11 cellular contexts compared by ENCODE assay signal in the genomic region with DNA sequence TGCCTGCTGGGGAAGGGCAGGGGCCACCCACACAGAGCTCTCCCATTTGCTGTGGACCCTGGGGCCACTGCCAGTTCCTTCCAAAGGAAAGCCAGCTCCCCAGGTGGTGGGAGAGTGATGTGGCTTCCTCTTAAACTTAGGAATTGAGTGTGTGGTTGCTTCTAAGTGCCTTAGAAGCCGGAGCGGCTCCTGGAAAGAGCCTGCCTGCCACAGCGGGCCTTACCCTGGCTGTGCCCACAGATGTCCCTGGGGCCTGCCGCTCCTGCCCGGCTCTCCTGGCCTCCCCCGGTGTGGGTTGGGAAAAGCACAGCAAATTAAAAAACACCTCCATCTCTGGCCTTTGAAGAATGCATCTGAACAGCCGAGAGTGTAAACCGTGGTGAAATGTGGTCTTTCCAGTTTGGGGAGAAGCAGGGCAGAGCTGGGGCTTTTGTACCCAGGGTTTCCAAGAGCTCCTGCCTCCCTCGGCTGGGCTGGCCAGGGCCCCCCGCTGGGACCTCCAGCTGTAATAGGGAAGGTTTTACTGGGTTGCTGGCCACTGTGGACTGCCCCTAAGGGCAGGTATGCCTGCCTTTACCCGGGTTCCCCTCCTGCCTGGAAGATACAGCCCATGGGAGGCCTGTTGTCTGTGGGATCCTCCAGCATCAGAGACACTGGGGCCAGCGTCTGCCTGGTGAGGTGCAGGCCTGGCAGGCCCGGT. TPM values are rescaled to one million over a fixed set of nuclear protein-coding genes. Genes with fewer than 3 reads are reported as not detected.
A peak's percentile ranks its signal among the peaks of the same experiment; 100 is the strongest.
DNase-seq lines count a peak whose midpoint lies in the region; ATAC-seq and TF ChIP-seq lines count a peak whose summit lies in the region.
"Had no signal": no experiment of that assay in that cellular context is flagged by ENCODE, and none has a peak within 500 bp of the region (broad histone marks: within the 10 kb centered on the region; RNA-seq: fewer than 3 reads in every experiment).

No MANE protein-coding gene starts in this region.

- H3K27ac ChIP-seq in cardiac muscle cell (peak overlapping the region; percentile 71), vagina (peak overlapping the region; percentile 73)

- DNase-seq in cardiac muscle cell (ENCODE audit: low read depth in 1 of 2, low spot score in 1 of 2) (no peak), left ventricle myocardium superior (no peak), mucosa of descending colon (no peak), vagina (ENCODE audit: extremely low spot score in 2 of 2) (no peak), NCI-H82 treated with DMSO at 0.1 percent for 48 hours (lab: John Stamatoyannopoulos, UW; ENCODE audit: unreplicated experiment) (no peak), NCI-H774 (lab: John Stamatoyannopoulos, UW) (no peak)
- DNase-seq: immature natural killer cell; stimulated activated CD4-positive, alpha-beta T cell treated with anti-CD3 and anti-CD28 coated beads, Interleukin-4, amount 100 ng/mL, for 1 hour had no signal

- intact Hi-C loops in left ventricle myocardium superior (cut with micrococcal nuclease) (no loop called here), mucosa of descending colon (cut with DNase I, micrococcal nuclease) (no loop called here), vagina (cut with DNase I) (no loop called here)

- H3K27ac Mint-ChIP-seq in brain = peak overlapping the region; percentile 49 to 95 (median 91)
- H3K27ac Mint-ChIP-seq: immature natural killer cell had no signal

- H3K36me3 ChIP-seq in cardiac muscle cell (no peaks in the 10 kb centered on the region), mucosa of descending colon (ENCODE audit: low read depth) (no peaks in the 10 kb centered on the region), vagina (no peaks in the 10 kb centered on the region)
- H3K36me3 ChIP-seq: HAP-1 had no signal

- peaks cover 7 to 18% (median 8%) of the 10 kb centered on the region in 5 experiments for H3K9me3 Mint-ChIP-seq in brain
- H3K9me3 Mint-ChIP-seq: immature natural killer cell had no signal

- no peaks in the 10 kb centered on the region for H3K27me3 Mint-ChIP-seq in brain

- no peak for TF ChIP-seq POLR2A in vagina (IDR thresholded peaks at IDR 0.05)

- no peak for TF ChIP-seq CTCF in cardiac muscle cell (IDR thresholded peaks at IDR 0.05; ENCODE audit: low read depth, low read length)
- no peak for TF ChIP-seq CTCF in brain (conservative IDR thresholded peaks at IDR 0.05)
- no peak for TF ChIP-seq CTCF in mucosa of descending colon (IDR thresholded peaks at IDR 0.05)
- no peak for TF ChIP-seq CTCF in vagina (IDR thresholded peaks at IDR 0.05)

- no peak for ATAC-seq in left ventricle myocardium superior
- peak; percentile 25 for ATAC-seq in mucosa of descending colon
- no peak for ATAC-seq in HG03354 (IDR thresholded peaks at IDR 0.05; ENCODE audit: poor library complexity, severe bottlenecking, unreplicated experiment)

- H3K4me1 ChIP-seq in cardiac muscle cell (ENCODE audit: low read depth) (peaks cover 19% of the 10 kb centered on the region), mucosa of descending colon (ENCODE audit: low read depth) (peaks cover 19% of the 10 kb centered on the region), vagina (peaks cover 79% of the 10 kb centered on the region)
- H3K4me1 ChIP-seq: HAP-1 had no signal

- H3K9me3 ChIP-seq in cardiac muscle cell (ENCODE audit: low read depth) (no peaks in the 10 kb centered on the region), mucosa of descending colon (no peaks in the 10 kb centered on the region), vagina (no peaks in the 10 kb centered on the region)
- H3K9me3 ChIP-seq: HAP-1 had no signal

- H3K27me3 ChIP-seq in cardiac muscle cell (no peaks in the 10 kb centered on the region), vagina (no peaks in the 10 kb centered on the region)

- H3K36me3 Mint-ChIP-seq in brain = peaks cover 39% of the 10 kb centered on the region
- H3K36me3 Mint-ChIP-seq: immature natural killer cell had no signal

- H3K4me1 Mint-ChIP-seq in brain = peaks cover 45% of the 10 kb centered on the region

- no peak overlapping the region for H3K4me3 Mint-ChIP-seq in brain
- H3K4me3 Mint-ChIP-seq: immature natural killer cell had no signal

- H3K4me3 ChIP-seq in cardiac muscle cell (no peak overlapping the region), mucosa of descending colon (no peak overlapping the region), vagina (no peak overlapping the region)
- H3K4me3 ChIP-seq: HAP-1 had no signal

RNA-seq across cellular contexts. Expression of a gene that starts 30.2 kb away (rescaled TPM):
- total RNA-seq in cardiac muscle cell (40.4 and 245 TPM in 2 replicates), left ventricle myocardium superior (64.8 TPM), mucosa of descending colon (100 to 1,000 TPM in 2 of 3 donors, 10 to 100 TPM in 1; 83.7 to 113 (median 103) TPM), vagina (42.5 TPM)
- polyA plus RNA-seq in cardiac muscle cell (29.1 and 36.3 TPM in 2 replicates), brain (ENCODE audit: insufficient read depth, low read depth, low replicate concordance) (27.2 TPM)
